ENCODE assay signal across 24 cellular contexts in genomic region chr2:240298803-240299709, GRCh38.
DNase-seq lines count a peak whose midpoint lies in the region; ATAC-seq and TF ChIP-seq lines count a peak whose summit lies in the region.
"Had no signal": no experiment of that assay in that cellular context is flagged by ENCODE, and none has a peak within 500 bp of the region (broad histone marks: within the 10 kb centered on the region; RNA-seq: fewer than 3 reads in every experiment).

No MANE protein-coding gene starts in this region.

- no peak overlapping the region for H3K27ac Mint-ChIP-seq in CD8-positive, alpha-beta memory T cell
- H3K27ac Mint-ChIP-seq: stimulated activated memory B cell treated with anti-CD40 and anti-IgM and Interleukin-4, amounts not matched to agents 10 μg/mL and 1 μg/mL and 100 μg/mL, for 72 hours had no signal

- no peaks in the 10 kb centered on the region for H3K9me3 ChIP-seq in right atrium auricular region
- H3K9me3 ChIP-seq in left ventricle myocardium inferior (replicated peaks): no peaks in the 10 kb centered on the region
- H3K9me3 ChIP-seq in IMR-90 (ENCODE audit: control insufficient read depth, insufficient read depth, low read length): no peaks in the 10 kb centered on the region
- no peaks in the 10 kb centered on the region for H3K9me3 ChIP-seq in CD8-positive, alpha-beta memory T cell (ENCODE audit: low read length)
- H3K9me3 ChIP-seq: breast epithelium, ovary, sigmoid colon, thoracic aorta had no signal

- H2AK9ac ChIP-seq in IMR-90 (replicated peaks; ENCODE audit: low read depth, low read length, poor library complexity): peak overlapping the region; percentile 15

- ATAC-seq in IMR-90 (ENCODE audit: low read depth): no peak; the same call in 1 of the 2 replicates
- ATAC-seq: stimulated activated memory B cell treated with anti-CD40 and anti-IgM and Interleukin-4, amounts not matched to agents 10 μg/mL and 1 μg/mL and 100 μg/mL, for 72 hours had no signal

- no peaks in the 10 kb centered on the region for H4K20me1 ChIP-seq in IMR-90 (ENCODE audit: insufficient read depth, low read length)

- H3K27me3 ChIP-seq in right atrium auricular region (no peaks in the 10 kb centered on the region), left ventricle myocardium inferior (ENCODE audit: low read depth) (peaks cover 10% of the 10 kb centered on the region), IMR-90 (ENCODE audit: control insufficient read depth, insufficient read depth, low read length) (peaks cover 21% of the 10 kb centered on the region; the same call in 1 of the 2 replicates)
- no peaks in the 10 kb centered on the region for H3K27me3 ChIP-seq in CD8-positive, alpha-beta memory T cell (ENCODE audit: insufficient read depth, low read length, poor library complexity, severe bottlenecking)
- H3K27me3 ChIP-seq: breast epithelium, ovary, sigmoid colon had no signal

- H3K23ac ChIP-seq in IMR-90 (ENCODE audit: low read depth, low read length): no peak overlapping the region

- H3K4me2 ChIP-seq in IMR-90 (ENCODE audit: low read depth, low read length): no peak overlapping the region

- H3K9me3 Mint-ChIP-seq in CD8-positive, alpha-beta memory T cell: no peaks in the 10 kb centered on the region
- H3K9me3 Mint-ChIP-seq: stimulated activated memory B cell treated with anti-CD40 and anti-IgM and Interleukin-4, amounts not matched to agents 10 μg/mL and 1 μg/mL and 100 μg/mL, for 72 hours had no signal

- H3K9me1 ChIP-seq in IMR-90 (ENCODE audit: insufficient read depth, low read length): no peaks in the 10 kb centered on the region

- H3K27ac ChIP-seq in right atrium auricular region (no peak overlapping the region), left ventricle myocardium inferior (replicated peaks) (no peak overlapping the region), IMR-90 (ENCODE audit: insufficient read depth, low read length) (no peak overlapping the region)
- no peak overlapping the region for H3K27ac ChIP-seq in CD8-positive, alpha-beta memory T cell (ENCODE audit: low read depth, low read length)
- H3K27ac ChIP-seq: breast epithelium, ovary, sigmoid colon, SK-N-MC, thoracic aorta had no signal

- no peak overlapping the region for H3K4me3 ChIP-seq in right atrium auricular region
- H3K4me3 ChIP-seq in left ventricle myocardium inferior: no peak overlapping the region
- no peak overlapping the region for H3K4me3 ChIP-seq in IMR-90 (ENCODE audit: insufficient read depth, low read depth, low read length)
- no peak overlapping the region for H3K4me3 ChIP-seq in lower leg skin (ENCODE audit: low read depth, poor library complexity, severe bottlenecking)
- H3K4me3 ChIP-seq in CD8-positive, alpha-beta memory T cell (ENCODE audit: low read length): no peak overlapping the region
- H3K4me3 ChIP-seq: breast epithelium, ovary, sigmoid colon, SK-N-MC, thoracic aorta had no signal

- 0 out of 2 replicates have a peak, but pooled peaks have one; percentile 21 for TF ChIP-seq RAD21 in IMR-90 (IDR thresholded peaks at IDR 0.05; ENCODE audit: low read length)

- H3K18ac ChIP-seq in IMR-90 (ENCODE audit: low read depth, low read length): no peak overlapping the region

- no peak overlapping the region for H4K5ac ChIP-seq in IMR-90 (ENCODE audit: low read depth, low read length)

- no peak overlapping the region for H2AFZ ChIP-seq in IMR-90 (replicated peaks; ENCODE audit: low read length, poor library complexity)

- no peak overlapping the region for H3K56ac ChIP-seq in IMR-90 (ENCODE audit: extremely low read depth, insufficient read depth, low read length)

- peak; percentile 47 for DNase-seq in right atrium auricular region (ENCODE audit: low spot score)
- DNase-seq in left ventricle myocardium inferior: no peak
- no peak for DNase-seq in IMR-90
- DNase-seq in lower leg skin (ENCODE audit: low spot score in 2 of 2): peak; percentile 7 to 68
- DNase-seq in activated naive CD4-positive, alpha-beta T cell treated with anti-CD3 and anti-CD28 coated beads, Interleukin-2, amount 50 U/mL, for 16 hours: no peak
- no peak for DNase-seq in NCI-H82 (lab: John Stamatoyannopoulos, UW)
- DNase-seq in putamen (ENCODE audit: low spot score): no peak
- DNase-seq in CD8-positive, alpha-beta memory T cell: no peak
- DNase-seq: activated CD4-positive, CD25-positive, alpha-beta regulatory T cell; AML-193; Calu3; dermis blood vessel endothelial cell; foreskin melanocyte; hippocampal formation; islet precursor cell; NCI-H2081 treated with DMSO at 0.1 percent for 48 hours; NCI-H446 treated with DMSO at 0.1 percent for 48 hours; sigmoid colon; T-helper 9 cell had no signal

- H3K4ac ChIP-seq in IMR-90 (ENCODE audit: low read depth, low read length): no peak overlapping the region; the same call in 1 of the 2 replicates

- H4K8ac ChIP-seq in IMR-90 (ENCODE audit: low read depth in 2 of 2, low read length in 2 of 2): no peak overlapping the region

- peaks cover 10 to 26% of the 10 kb centered on the region in 2 donors for H3K27me3 Mint-ChIP-seq in CD8-positive, alpha-beta memory T cell

- no peak overlapping the region for H3K14ac ChIP-seq in IMR-90 (replicated peaks; ENCODE audit: low read depth, low read length)

- intact Hi-C loops in left ventricle myocardium inferior (cut with micrococcal nuclease) (no loop called here), IMR-90 (cut with micrococcal nuclease) (no loop called here), lower leg skin (cut with DNase I; ENCODE audit: low total_unique reads) (no loop called here)

- no peaks in the 10 kb centered on the region for H3K79me1 ChIP-seq in IMR-90 (ENCODE audit: low read depth in 1 of 2, low read length in 2 of 2)

- H3K36me3 Mint-ChIP-seq in CD8-positive, alpha-beta memory T cell: no peaks in the 10 kb centered on the region
- H3K36me3 Mint-ChIP-seq: stimulated activated memory B cell treated with anti-CD40 and anti-IgM and Interleukin-4, amounts not matched to agents 10 μg/mL and 1 μg/mL and 100 μg/mL, for 72 hours had no signal

- H3K36me3 ChIP-seq in right atrium auricular region (no peaks in the 10 kb centered on the region), left ventricle myocardium inferior (no peaks in the 10 kb centered on the region), IMR-90 (ENCODE audit: control insufficient read depth, insufficient read depth, low read length) (no peaks in the 10 kb centered on the region)
- H3K36me3 ChIP-seq in CD8-positive, alpha-beta memory T cell (ENCODE audit: insufficient read depth, low read length): no peaks in the 10 kb centered on the region
- H3K36me3 ChIP-seq: breast epithelium, ovary, sigmoid colon, thoracic aorta had no signal

- TF ChIP-seq POLR2A in IMR-90 (IDR thresholded peaks at IDR 0.05; ENCODE audit: low read depth, low read length): no peak
- TF ChIP-seq POLR2A in lower leg skin (IDR thresholded peaks at IDR 0.05): no peak

- dilution Hi-C loops in IMR-90 (cut with HindIII; ENCODE audit: low sequenced_read_pairs, unreplicated experiment): no loop called here

- no peak overlapping the region for H2BK15ac ChIP-seq in IMR-90 (ENCODE audit: low read depth, low read length)

- H2BK20ac ChIP-seq in IMR-90 (ENCODE audit: low read depth, low read length): no peak overlapping the region

- H3K4me1 ChIP-seq in right atrium auricular region (peaks cover 0 to 15% of the 10 kb centered on the region in 2 donors), left ventricle myocardium inferior (peaks cover 36% of the 10 kb centered on the region), IMR-90 (ENCODE audit: control insufficient read depth, insufficient read depth, low read length) (no peaks in the 10 kb centered on the region)
- no peaks in the 10 kb centered on the region for H3K4me1 ChIP-seq in CD8-positive, alpha-beta memory T cell (ENCODE audit: insufficient read depth, low read length)
- H3K4me1 ChIP-seq: breast epithelium, sigmoid colon had no signal

- no peak overlapping the region for H3K4me3 Mint-ChIP-seq in CD8-positive, alpha-beta memory T cell
- H3K4me3 Mint-ChIP-seq: stimulated activated memory B cell treated with anti-CD40 and anti-IgM and Interleukin-4, amounts not matched to agents 10 μg/mL and 1 μg/mL and 100 μg/mL, for 72 hours had no signal

- in situ Hi-C loops in IMR-90 (cut with MboI; ENCODE audit: low sequenced_read_pairs): no loop called here

- WGBS in IMR-90 (ENCODE audit: extremely low coverage in 2 of 2, insufficient read length in 1 of 2), 2 experiments: 77% methylated on average over 10 of the region's 18 CpGs; no CpG with 5 or more reads in 1 of the 2 experiments
- WGBS in lower leg skin, 2 donors: 89 to 90% methylated on average over 15 to 18 of the region's 18 CpGs

- POLR2A ChIA-PET in IMR-90 (lab: Charles Lee; ENCODE audit: unreplicated experiment): no interaction called here
- POLR2A ChIA-PET in CD8-positive, alpha-beta memory T cell (lab: Charles Lee): no interaction called here

- no peak overlapping the region for H2AK5ac ChIP-seq in IMR-90 (ENCODE audit: low read depth, low read length)

- CTCF ChIA-PET in IMR-90 (lab: Yijun Ruan, JAX): no interaction called here
- CTCF ChIA-PET in CD8-positive, alpha-beta memory T cell (lab: Charles Lee): no interaction called here

- no peak overlapping the region for H4K91ac ChIP-seq in IMR-90 (ENCODE audit: insufficient read depth, low read depth, low read length)

- no peak overlapping the region for H2BK120ac ChIP-seq in IMR-90 (ENCODE audit: low read depth, low read length)

- no peaks in the 10 kb centered on the region for H3K4me1 Mint-ChIP-seq in CD8-positive, alpha-beta memory T cell
- H3K4me1 Mint-ChIP-seq: stimulated activated memory B cell treated with anti-CD40 and anti-IgM and Interleukin-4, amounts not matched to agents 10 μg/mL and 1 μg/mL and 100 μg/mL, for 72 hours had no signal

- H3K9ac ChIP-seq in IMR-90 (ENCODE audit: low read depth, low read length): no peak overlapping the region

- no TSS peak for BruUV-seq in IMR-90 (replicated peaks; lab: Mats Ljungman, UMichigan)

- no peak overlapping the region for H2BK5ac ChIP-seq in IMR-90 (ENCODE audit: low read depth, low read length, poor library complexity, severe bottlenecking)

- TF ChIP-seq CTCF in right atrium auricular region (IDR thresholded peaks at IDR 0.05) (no peak), left ventricle myocardium inferior (IDR thresholded peaks at IDR 0.05; ENCODE audit: borderline replicate concordance) (no peak), IMR-90 (conservative IDR thresholded peaks at IDR 0.05; ENCODE audit: low read depth, low read length) (peak; percentile 15; the same call in 1 of the 2 replicates), lower leg skin (IDR thresholded peaks at IDR 0.05) (no peak)

TF ChIP-seq in IMR-90, 13 proteins besides CTCF, POLR2A, EP300 and RAD21 (continues in another document):
- no peak for TF ChIP-seq CHD1 (IDR thresholded peaks at IDR 0.05; ENCODE audit: low read depth, low read length)
- TF ChIP-seq NFE2L2 (IDR thresholded peaks at IDR 0.05; ENCODE audit: low read depth, low read length): no peak
- TF ChIP-seq BHLHE40 (IDR thresholded peaks at IDR 0.05; ENCODE audit: low read depth, low read length): no peak

Comparison
In these comparisons a context has a peak if more than half of its experiments do, and no peak if none do; other contexts are left out.
1. DNase-seq: peak in right atrium auricular region (single experiment) and lower leg skin (2 of 2); none in left ventricle myocardium inferior (single experiment), IMR-90 (single experiment), activated naive CD4-positive, alpha-beta T cell treated with anti-CD3 and anti-CD28 coated beads, Interleukin-2, amount 50 U/mL, for 16 hours (single experiment), NCI-H82 (single experiment), putamen (single experiment) and CD8-positive, alpha-beta memory T cell (0 of 5).